ENCODE assay signal across 1 cellular context in genomic region chr7:106285051-106285800, GRCh38.
TF ChIP-seq lines count a peak whose summit lies in the region.

No MANE protein-coding gene starts in this region.

TF ChIP-seq in HepG2, 621 proteins besides CTCF, POLR2A, EP300 and RAD21 (continued from another document and continues in another):
- TF ChIP-seq, protein P1, sequence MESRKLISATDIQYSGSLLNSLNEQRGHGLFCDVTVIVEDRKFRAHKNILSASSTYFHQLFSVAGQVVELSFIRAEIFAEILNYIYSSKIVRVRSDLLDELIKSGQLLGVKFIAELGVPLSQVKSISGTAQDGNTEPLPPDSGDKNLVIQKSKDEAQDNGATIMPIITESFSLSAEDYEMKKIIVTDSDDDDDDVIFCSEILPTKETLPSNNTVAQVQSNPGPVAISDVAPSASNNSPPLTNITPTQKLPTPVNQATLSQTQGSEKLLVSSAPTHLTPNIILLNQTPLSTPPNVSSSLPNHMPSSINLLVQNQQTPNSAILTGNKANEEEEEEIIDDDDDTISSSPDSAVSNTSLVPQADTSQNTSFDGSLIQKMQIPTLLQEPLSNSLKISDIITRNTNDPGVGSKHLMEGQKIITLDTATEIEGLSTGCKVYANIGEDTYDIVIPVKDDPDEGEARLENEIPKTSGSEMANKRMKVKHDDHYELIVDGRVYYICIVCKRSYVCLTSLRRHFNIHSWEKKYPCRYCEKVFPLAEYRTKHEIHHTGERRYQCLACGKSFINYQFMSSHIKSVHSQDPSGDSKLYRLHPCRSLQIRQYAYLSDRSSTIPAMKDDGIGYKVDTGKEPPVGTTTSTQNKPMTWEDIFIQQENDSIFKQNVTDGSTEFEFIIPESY (CRISPR knock-in tag; IDR thresholded peaks at IDR 0.05), result no peak
- TF ChIP-seq XBP1 (CRISPR knock-in tag; IDR thresholded peaks at IDR 0.05), result no peak
- TF ChIP-seq ATF3 (CRISPR knock-in tag; IDR thresholded peaks at IDR 0.05), result no peak
- TF ChIP-seq CERS6 (CRISPR knock-in tag; IDR thresholded peaks at IDR 0.05), result no peak
- TF ChIP-seq BRD4 (CRISPR knock-in tag; IDR thresholded peaks at IDR 0.05), result no peak
- TF ChIP-seq ZNF616 (CRISPR knock-in tag; IDR thresholded peaks at IDR 0.05; ENCODE audit: low read depth), result 0 out of 2 replicates have a peak, but pooled peaks have one; percentile 26
- TF ChIP-seq, protein P2, sequence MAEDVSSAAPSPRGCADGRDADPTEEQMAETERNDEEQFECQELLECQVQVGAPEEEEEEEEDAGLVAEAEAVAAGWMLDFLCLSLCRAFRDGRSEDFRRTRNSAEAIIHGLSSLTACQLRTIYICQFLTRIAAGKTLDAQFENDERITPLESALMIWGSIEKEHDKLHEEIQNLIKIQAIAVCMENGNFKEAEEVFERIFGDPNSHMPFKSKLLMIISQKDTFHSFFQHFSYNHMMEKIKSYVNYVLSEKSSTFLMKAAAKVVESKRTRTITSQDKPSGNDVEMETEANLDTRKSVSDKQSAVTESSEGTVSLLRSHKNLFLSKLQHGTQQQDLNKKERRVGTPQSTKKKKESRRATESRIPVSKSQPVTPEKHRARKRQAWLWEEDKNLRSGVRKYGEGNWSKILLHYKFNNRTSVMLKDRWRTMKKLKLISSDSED (CRISPR knock-in tag; IDR thresholded peaks at IDR 0.05), result no peak
- TF ChIP-seq PAF1 (CRISPR knock-in tag; IDR thresholded peaks at IDR 0.05), result no peak
- TF ChIP-seq NR1H2 (CRISPR knock-in tag; IDR thresholded peaks at IDR 0.05; ENCODE audit: borderline replicate concordance, low read depth), result no peak
- peak; percentile 93 for TF ChIP-seq MXD4 (CRISPR knock-in tag; IDR thresholded peaks at IDR 0.05)
- 0 out of 2 replicates have a peak, but pooled peaks have one; percentile 31 for TF ChIP-seq ZNF598 (CRISPR knock-in tag; IDR thresholded peaks at IDR 0.05; ENCODE audit: borderline replicate concordance)
- peak; percentile 47; the same call in 1 of the 2 replicates for TF ChIP-seq ZC3H13 (CRISPR knock-in tag; IDR thresholded peaks at IDR 0.05)
- TF ChIP-seq ZNF354B (CRISPR knock-in tag; IDR thresholded peaks at IDR 0.05), result no peak
- no peak for TF ChIP-seq RBM39 (IDR thresholded peaks at IDR 0.05; ENCODE audit: low read depth, low read length, poor library complexity, severe bottlenecking)
- no peak for TF ChIP-seq ZNF253 (CRISPR knock-in tag; IDR thresholded peaks at IDR 0.05; ENCODE audit: borderline replicate concordance)
- TF ChIP-seq, protein P3, sequence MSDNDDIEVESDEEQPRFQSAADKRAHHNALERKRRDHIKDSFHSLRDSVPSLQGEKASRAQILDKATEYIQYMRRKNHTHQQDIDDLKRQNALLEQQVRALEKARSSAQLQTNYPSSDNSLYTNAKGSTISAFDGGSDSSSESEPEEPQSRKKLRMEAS (IDR thresholded peaks at IDR 0.05), result peak; percentile 91
- TF ChIP-seq, protein P4, sequence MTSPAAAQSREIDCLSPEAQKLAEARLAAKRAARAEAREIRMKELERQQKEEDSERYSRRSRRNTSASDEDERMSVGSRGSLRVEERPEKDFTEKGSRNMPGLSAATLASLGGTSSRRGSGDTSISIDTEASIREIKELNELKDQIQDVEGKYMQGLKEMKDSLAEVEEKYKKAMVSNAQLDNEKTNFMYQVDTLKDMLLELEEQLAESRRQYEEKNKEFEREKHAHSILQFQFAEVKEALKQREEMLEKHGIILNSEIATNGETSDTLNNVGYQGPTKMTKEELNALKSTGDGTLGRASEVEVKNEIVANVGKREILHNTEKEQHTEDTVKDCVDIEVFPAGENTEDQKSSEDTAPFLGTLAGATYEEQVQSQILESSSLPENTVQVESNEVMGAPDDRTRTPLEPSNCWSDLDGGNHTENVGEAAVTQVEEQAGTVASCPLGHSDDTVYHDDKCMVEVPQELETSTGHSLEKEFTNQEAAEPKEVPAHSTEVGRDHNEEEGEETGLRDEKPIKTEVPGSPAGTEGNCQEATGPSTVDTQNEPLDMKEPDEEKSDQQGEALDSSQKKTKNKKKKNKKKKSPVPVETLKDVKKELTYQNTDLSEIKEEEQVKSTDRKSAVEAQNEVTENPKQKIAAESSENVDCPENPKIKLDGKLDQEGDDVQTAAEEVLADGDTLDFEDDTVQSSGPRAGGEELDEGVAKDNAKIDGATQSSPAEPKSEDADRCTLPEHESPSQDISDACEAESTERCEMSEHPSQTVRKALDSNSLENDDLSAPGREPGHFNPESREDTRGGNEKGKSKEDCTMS (CRISPR knock-in tag; conservative IDR thresholded peaks at IDR 0.05), result no peak
- TF ChIP-seq KDM2A (CRISPR knock-in tag; IDR thresholded peaks at IDR 0.05; ENCODE audit: borderline replicate concordance, low read depth), result peak; percentile 83; the same call in 1 of the 2 replicates
- TF ChIP-seq AKNA (CRISPR knock-in tag; IDR thresholded peaks at IDR 0.05; ENCODE audit: borderline replicate concordance), result no peak
- no peak for TF ChIP-seq RNF219 (CRISPR knock-in tag; IDR thresholded peaks at IDR 0.05)
- peak; percentile 54 for TF ChIP-seq YY1 (IDR thresholded peaks at IDR 0.05; ENCODE audit: insufficient read depth, insufficient replicate concordance, low read depth, low read length)
- no peak for TF ChIP-seq ZSCAN22 (CRISPR knock-in tag; IDR thresholded peaks at IDR 0.05)
- TF ChIP-seq ZFP91 (CRISPR knock-in tag; IDR thresholded peaks at IDR 0.05; ENCODE audit: borderline replicate concordance), result peak; percentile 83; the same call in 1 of the 2 replicates
- peak; percentile 89; the same call in 1 of the 2 replicates for TF ChIP-seq ZNF510 (CRISPR knock-in tag; IDR thresholded peaks at IDR 0.05; ENCODE audit: low read depth)
- TF ChIP-seq KDM3A (CRISPR knock-in tag; IDR thresholded peaks at IDR 0.05; ENCODE audit: low read depth), result no peak
- no peak for TF ChIP-seq MATR3 (CRISPR knock-in tag; IDR thresholded peaks at IDR 0.05)
- no peak for TF ChIP-seq CAMTA2 (CRISPR knock-in tag; IDR thresholded peaks at IDR 0.05; ENCODE audit: borderline replicate concordance)
- TF ChIP-seq, protein P5, sequence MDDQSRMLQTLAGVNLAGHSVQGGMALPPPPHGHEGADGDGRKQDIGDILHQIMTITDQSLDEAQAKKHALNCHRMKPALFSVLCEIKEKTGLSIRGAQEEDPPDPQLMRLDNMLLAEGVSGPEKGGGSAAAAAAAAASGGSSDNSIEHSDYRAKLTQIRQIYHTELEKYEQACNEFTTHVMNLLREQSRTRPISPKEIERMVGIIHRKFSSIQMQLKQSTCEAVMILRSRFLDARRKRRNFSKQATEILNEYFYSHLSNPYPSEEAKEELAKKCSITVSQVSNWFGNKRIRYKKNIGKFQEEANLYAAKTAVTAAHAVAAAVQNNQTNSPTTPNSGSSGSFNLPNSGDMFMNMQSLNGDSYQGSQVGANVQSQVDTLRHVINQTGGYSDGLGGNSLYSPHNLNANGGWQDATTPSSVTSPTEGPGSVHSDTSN (CRISPR knock-in tag; IDR thresholded peaks at IDR 0.05; ENCODE audit: borderline replicate concordance), result no peak
- peak; percentile 68 for TF ChIP-seq ASH2L (IDR thresholded peaks at IDR 0.05; ENCODE audit: insufficient read length, low read depth, low read length)
- TF ChIP-seq RFX3 (CRISPR knock-in tag; IDR thresholded peaks at IDR 0.05), result no peak
- no peak for TF ChIP-seq ZNF577 (CRISPR knock-in tag; IDR thresholded peaks at IDR 0.05; ENCODE audit: borderline replicate concordance, low read depth)
- no peak for TF ChIP-seq POLR2AphosphoS2 (IDR thresholded peaks at IDR 0.05; ENCODE audit: low read depth, low read length)
- peak in 1 of 2 experiments; percentile 65; a peak in 1 of 4 replicates for TF ChIP-seq KLF16 (CRISPR knock-in tag; IDR thresholded peaks at IDR 0.05)
- no peak for TF ChIP-seq ZNF512 (CRISPR knock-in tag; IDR thresholded peaks at IDR 0.05)
- peak; percentile 96 for TF ChIP-seq ZGPAT (CRISPR knock-in tag; IDR thresholded peaks at IDR 0.05)
